In the genomic region with DNA sequence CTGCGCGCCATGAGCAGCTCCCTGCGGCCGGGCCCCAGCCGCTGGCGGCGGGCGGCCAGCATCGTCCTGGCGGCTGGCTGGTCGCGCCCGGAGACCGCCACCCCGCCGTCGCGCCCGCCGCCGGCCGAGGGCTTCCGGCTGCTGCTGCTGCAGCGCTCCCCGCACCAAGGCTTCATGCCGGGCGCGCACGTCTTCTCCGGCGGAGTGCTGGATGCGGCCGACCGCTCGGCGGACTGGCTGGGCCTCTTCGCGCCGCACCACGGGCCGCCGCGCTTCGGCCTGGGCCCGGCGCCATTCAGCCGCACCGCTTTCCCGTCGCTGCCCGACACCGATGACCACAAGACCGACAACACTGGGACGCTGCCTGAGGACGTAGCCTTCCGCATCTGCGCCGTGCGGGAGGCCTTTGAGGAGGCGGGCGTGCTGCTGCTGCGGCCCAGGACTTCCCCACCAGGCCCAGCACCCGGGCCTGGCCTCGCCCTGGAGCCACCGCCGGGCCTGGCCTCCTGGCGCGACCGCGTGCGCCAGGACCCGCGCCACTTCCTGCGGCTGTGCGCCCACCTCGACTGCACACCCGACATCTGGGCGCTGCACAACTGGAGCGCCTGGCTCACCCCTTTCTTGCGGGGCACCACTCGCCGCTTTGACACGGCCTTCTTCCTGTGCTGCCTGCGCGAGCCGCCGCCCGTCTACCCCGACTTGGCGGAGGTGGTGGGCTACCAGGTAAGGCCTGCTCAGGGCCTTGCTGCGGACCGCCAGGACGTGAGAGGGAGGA, we compare ENCODE assay signal across 8 cellular contexts. TPM values are rescaled to one million over a fixed set of nuclear protein-coding genes. Genes with fewer than 3 reads are reported as not detected.
DNase-seq lines count a peak whose midpoint lies in the region; TF ChIP-seq lines count a peak whose summit lies in the region.

No MANE protein-coding gene starts in this region.

- no peaks in the 10 kb centered on the region for H3K27me3 Mint-ChIP-seq in activated CD4-positive, alpha-beta T cell treated with anti-CD3 and anti-CD28 coated beads, Interleukin-2, amount 10 ng/mL, durations not matched to agents 24 days and 14 days

- H2AFZ ChIP-seq in MM.1S (ENCODE audit: low read length) = peak overlapping the region; percentile 91

- no peaks in the 10 kb centered on the region for H3K9me3 ChIP-seq in MM.1S (replicated peaks; ENCODE audit: insufficient read depth, low read length)

- no peaks in the 10 kb centered on the region for H4K20me1 ChIP-seq in MM.1S (ENCODE audit: insufficient read depth, low read length)

- peak overlapping the region; percentile 100 for H3K4me2 ChIP-seq in MM.1S (ENCODE audit: low read depth, low read length)

- H3K4me3 ChIP-seq in MM.1S (ENCODE audit: low read length) (peak overlapping the region; percentile 87), lower leg skin (ENCODE audit: low read depth, poor library complexity, severe bottlenecking) (peak overlapping the region; percentile 75)

- H3K9ac ChIP-seq in MM.1S (ENCODE audit: low read length) = peak overlapping the region; percentile 84

- H3K4me1 Mint-ChIP-seq in activated CD4-positive, alpha-beta T cell treated with anti-CD3 and anti-CD28 coated beads, Interleukin-2, amount 10 ng/mL, durations not matched to agents 24 days and 14 days = peaks cover 44% of the 10 kb centered on the region

- no peaks in the 10 kb centered on the region for H3K9me3 Mint-ChIP-seq in activated CD4-positive, alpha-beta T cell treated with anti-CD3 and anti-CD28 coated beads, Interleukin-2, amount 10 ng/mL, durations not matched to agents 24 days and 14 days

- DNase-seq in NCI-H2196 (lab: John Stamatoyannopoulos, UW; ENCODE audit: unreplicated experiment) (peak; percentile 43), NCI-H2196 treated with DMSO at 0.1 percent for 48 hours (lab: John Stamatoyannopoulos, UW; ENCODE audit: unreplicated experiment) (no peak), HCEC 1CT (peak; percentile 35), MM.1S (peak; percentile 66), lower leg skin (ENCODE audit: low spot score in 2 of 2) (peak; percentile 45 to 91)
- peak; percentile 89 for DNase-seq in activated CD4-positive, alpha-beta T cell treated with anti-CD3 and anti-CD28 coated beads, Interleukin-2, amount 10 ng/mL, durations not matched to agents 24 days and 14 days
- peak; percentile 11 for DNase-seq in effector CD4-positive, alpha-beta T cell
- DNase-seq in stimulated activated CD4-positive, alpha-beta T cell treated with anti-CD3 and anti-CD28 coated beads, TNF-alpha, amount 100 ng/mL, for 4 hours (ENCODE audit: low read depth in 3 of 3) = peak in 2 of 3 experiments; percentile 5 to 36

- peak overlapping the region; percentile 56; the same call in 1 of the 2 replicates for H3K27ac ChIP-seq in MM.1S (ENCODE audit: low read length)

- TF ChIP-seq CTCF in MM.1S (IDR thresholded peaks at IDR 0.05; ENCODE audit: low read length) = no peak
- TF ChIP-seq CTCF in lower leg skin (IDR thresholded peaks at IDR 0.05) = no peak

- peaks cover 14% of the 10 kb centered on the region for H3K4me1 ChIP-seq in MM.1S (ENCODE audit: low read length)

- no peaks in the 10 kb centered on the region for H3K36me3 ChIP-seq in MM.1S (replicated peaks; ENCODE audit: insufficient read depth, low read length)

- H3K79me2 ChIP-seq in MM.1S (ENCODE audit: low read length) = peaks cover 44% of the 10 kb centered on the region

- peak overlapping the region; percentile 97 for H3K27ac Mint-ChIP-seq in activated CD4-positive, alpha-beta T cell treated with anti-CD3 and anti-CD28 coated beads, Interleukin-2, amount 10 ng/mL, durations not matched to agents 24 days and 14 days

- no peaks in the 10 kb centered on the region for H3K9me2 ChIP-seq in MM.1S (replicated peaks; ENCODE audit: insufficient read depth, low read length)

- no peak for TF ChIP-seq POLR2A in lower leg skin (IDR thresholded peaks at IDR 0.05)

- peaks cover 43% of the 10 kb centered on the region for H3K36me3 Mint-ChIP-seq in activated CD4-positive, alpha-beta T cell treated with anti-CD3 and anti-CD28 coated beads, Interleukin-2, amount 10 ng/mL, durations not matched to agents 24 days and 14 days (ENCODE audit: low read depth)

- intact Hi-C loops in activated CD4-positive, alpha-beta T cell treated with anti-CD3 and anti-CD28 coated beads, Interleukin-2, amount 10 ng/mL, durations not matched to agents 24 days and 14 days (cut with micrococcal nuclease) = loop anchor here (1.0 to 5.0 kb wide), 4 partner anchors 17 to 589 kb away; a partner anchor contains a TSS
- intact Hi-C loops in lower leg skin (cut with DNase I; ENCODE audit: low total_unique reads) = no loop called here

- H3F3A ChIP-seq in MM.1S (ENCODE audit: insufficient read depth, low read length) = no peaks in the 10 kb centered on the region

- H3K4me3 Mint-ChIP-seq in activated CD4-positive, alpha-beta T cell treated with anti-CD3 and anti-CD28 coated beads, Interleukin-2, amount 10 ng/mL, durations not matched to agents 24 days and 14 days = peak overlapping the region; percentile 94

- WGBS in lower leg skin, 2 donors = 0% methylated on average over 2 to 78 of the region's 93 CpGs

- H3K27me3 ChIP-seq in MM.1S (replicated peaks; ENCODE audit: insufficient read depth, low read length) = no peaks in the 10 kb centered on the region

RNA-seq across cellular contexts. Expression of a gene that starts 0.5 kb away (rescaled TPM):
- 25.3 and 25.9 TPM in 2 replicates for total RNA-seq in activated CD4-positive, alpha-beta T cell treated with anti-CD3 and anti-CD28 coated beads, Interleukin-2, amount 10 ng/mL, durations not matched to agents 24 days and 14 days
- total RNA-seq in lower leg skin = 10 to 100 TPM; 14.8 to 19.2 (median 18.6) TPM

RNA-seq across cellular contexts. Expression of a gene that starts 16.5 kb away (rescaled TPM):
- total RNA-seq in activated CD4-positive, alpha-beta T cell treated with anti-CD3 and anti-CD28 coated beads, Interleukin-2, amount 10 ng/mL, durations not matched to agents 24 days and 14 days = 0.14 and 0.21 TPM in 2 replicates
- total RNA-seq in lower leg skin = 1 to 10 TPM; 1.0 to 2.9 (median 1.7) TPM

RNA-seq across cellular contexts. Expression of a gene that starts 17.2 kb away (rescaled TPM):
- total RNA-seq in activated CD4-positive, alpha-beta T cell treated with anti-CD3 and anti-CD28 coated beads, Interleukin-2, amount 10 ng/mL, durations not matched to agents 24 days and 14 days = 34.2 and 35.1 TPM in 2 replicates
- 10 to 100 TPM; 24.1 to 46.0 (median 28.6) TPM for total RNA-seq in lower leg skin

RNA-seq across cellular contexts. Expression of a gene that starts 27.4 kb away (rescaled TPM):
- 0.05 and 0.12 TPM in 2 replicates for total RNA-seq in activated CD4-positive, alpha-beta T cell treated with anti-CD3 and anti-CD28 coated beads, Interleukin-2, amount 10 ng/mL, durations not matched to agents 24 days and 14 days
- 1 to 10 TPM in 2 of 4 donors, under 1 TPM in 2; 0.16 to 1.3 (median 0.73) TPM for total RNA-seq in lower leg skin
